ENCODE assay signal across 1 cellular context in the genomic region with DNA sequence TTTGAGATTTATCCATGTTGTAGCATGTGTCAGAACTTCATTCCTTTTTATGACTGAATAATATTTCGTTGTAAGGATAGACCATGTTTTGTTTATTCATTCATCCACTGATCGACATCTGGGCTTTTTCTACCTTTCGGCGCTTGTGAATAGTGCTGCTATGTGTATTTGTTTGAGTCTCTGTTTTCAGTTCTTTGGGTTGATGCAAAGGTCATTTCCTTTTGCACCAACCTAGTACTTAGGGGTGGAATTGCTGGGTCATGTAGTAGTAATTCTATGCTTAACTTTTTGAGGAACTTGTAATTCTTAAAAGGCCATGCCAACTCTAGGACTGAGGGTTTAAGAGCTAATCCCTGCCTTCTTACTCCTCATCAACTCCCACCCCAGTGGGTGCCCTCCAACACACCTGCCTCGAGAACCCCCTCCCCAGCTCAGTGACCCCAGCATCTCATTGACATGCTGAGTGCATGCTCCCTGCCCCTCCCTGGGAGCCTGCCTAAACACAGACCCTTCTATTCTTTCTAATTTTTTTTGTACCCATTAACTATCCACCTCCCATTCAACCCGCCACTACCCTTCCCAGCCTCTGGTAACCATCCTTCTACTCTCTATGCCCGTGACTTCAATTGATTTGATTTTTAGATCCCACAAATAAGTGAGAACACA.
TF ChIP-seq lines count a peak whose summit lies in the region.

No MANE protein-coding gene starts in this region.

TF ChIP-seq in HepG2, 621 proteins besides CTCF, POLR2A, EP300 and RAD21 (continued from another document and continues in another):
- TF ChIP-seq, protein P1, sequence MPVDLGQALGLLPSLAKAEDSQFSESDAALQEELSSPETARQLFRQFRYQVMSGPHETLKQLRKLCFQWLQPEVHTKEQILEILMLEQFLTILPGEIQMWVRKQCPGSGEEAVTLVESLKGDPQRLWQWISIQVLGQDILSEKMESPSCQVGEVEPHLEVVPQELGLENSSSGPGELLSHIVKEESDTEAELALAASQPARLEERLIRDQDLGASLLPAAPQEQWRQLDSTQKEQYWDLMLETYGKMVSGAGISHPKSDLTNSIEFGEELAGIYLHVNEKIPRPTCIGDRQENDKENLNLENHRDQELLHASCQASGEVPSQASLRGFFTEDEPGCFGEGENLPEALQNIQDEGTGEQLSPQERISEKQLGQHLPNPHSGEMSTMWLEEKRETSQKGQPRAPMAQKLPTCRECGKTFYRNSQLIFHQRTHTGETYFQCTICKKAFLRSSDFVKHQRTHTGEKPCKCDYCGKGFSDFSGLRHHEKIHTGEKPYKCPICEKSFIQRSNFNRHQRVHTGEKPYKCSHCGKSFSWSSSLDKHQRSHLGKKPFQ (CRISPR knock-in tag; IDR thresholded peaks at IDR 0.05; ENCODE audit: insufficient replicate concordance): no peak
- peak; percentile 61; the same call in 1 of the 2 replicates for TF ChIP-seq HDAC2 (CRISPR knock-in tag; IDR thresholded peaks at IDR 0.05)
- TF ChIP-seq, protein P2, sequence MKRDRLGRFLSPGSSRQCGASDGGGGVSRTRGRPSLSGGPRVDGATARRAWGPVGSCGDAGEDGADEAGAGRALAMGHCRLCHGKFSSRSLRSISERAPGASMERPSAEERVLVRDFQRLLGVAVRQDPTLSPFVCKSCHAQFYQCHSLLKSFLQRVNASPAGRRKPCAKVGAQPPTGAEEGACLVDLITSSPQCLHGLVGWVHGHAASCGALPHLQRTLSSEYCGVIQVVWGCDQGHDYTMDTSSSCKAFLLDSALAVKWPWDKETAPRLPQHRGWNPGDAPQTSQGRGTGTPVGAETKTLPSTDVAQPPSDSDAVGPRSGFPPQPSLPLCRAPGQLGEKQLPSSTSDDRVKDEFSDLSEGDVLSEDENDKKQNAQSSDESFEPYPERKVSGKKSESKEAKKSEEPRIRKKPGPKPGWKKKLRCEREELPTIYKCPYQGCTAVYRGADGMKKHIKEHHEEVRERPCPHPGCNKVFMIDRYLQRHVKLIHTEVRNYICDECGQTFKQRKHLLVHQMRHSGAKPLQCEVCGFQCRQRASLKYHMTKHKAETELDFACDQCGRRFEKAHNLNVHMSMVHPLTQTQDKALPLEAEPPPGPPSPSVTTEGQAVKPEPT (CRISPR knock-in tag; IDR thresholded peaks at IDR 0.05; ENCODE audit: low read depth): no peak
- no peak for TF ChIP-seq LCORL (IDR thresholded peaks at IDR 0.05)
- no peak for TF ChIP-seq LCORL (CRISPR knock-in tag; IDR thresholded peaks at IDR 0.05)
- no peak for TF ChIP-seq ZNF160 (CRISPR knock-in tag; IDR thresholded peaks at IDR 0.05)
- TF ChIP-seq ZNF224 (CRISPR knock-in tag; IDR thresholded peaks at IDR 0.05): no peak
- peak; percentile 21; the same call in 1 of the 2 replicates for TF ChIP-seq FOXJ3 (CRISPR knock-in tag; IDR thresholded peaks at IDR 0.05; ENCODE audit: borderline replicate concordance)
- no peak for TF ChIP-seq MTA3 (CRISPR knock-in tag; IDR thresholded peaks at IDR 0.05)
- no peak for TF ChIP-seq NCOR1 (IDR thresholded peaks at IDR 0.05; ENCODE audit: borderline replicate concordance, low read length)
- no peak for TF ChIP-seq ZNF564 (CRISPR knock-in tag; IDR thresholded peaks at IDR 0.05)
- TF ChIP-seq JARID2 (CRISPR knock-in tag; IDR thresholded peaks at IDR 0.05; ENCODE audit: insufficient replicate concordance): no peak
- TF ChIP-seq ZNF484 (CRISPR knock-in tag; IDR thresholded peaks at IDR 0.05; ENCODE audit: borderline replicate concordance, low read depth): no peak
- no peak for TF ChIP-seq ZFY (CRISPR knock-in tag; IDR thresholded peaks at IDR 0.05)
- TF ChIP-seq ZSCAN22 (CRISPR knock-in tag; IDR thresholded peaks at IDR 0.05): no peak
- TF ChIP-seq CBX2 (IDR thresholded peaks at IDR 0.05; ENCODE audit: low read depth, low read length): no peak
- no peak for TF ChIP-seq CBX2 (CRISPR knock-in tag; IDR thresholded peaks at IDR 0.05; ENCODE audit: low read depth)
- no peak for TF ChIP-seq MAFG (CRISPR knock-in tag; IDR thresholded peaks at IDR 0.05)
- no peak for TF ChIP-seq NRL (CRISPR knock-in tag; IDR thresholded peaks at IDR 0.05; ENCODE audit: borderline replicate concordance)
- TF ChIP-seq ZNF543 (CRISPR knock-in tag; IDR thresholded peaks at IDR 0.05): no peak
- TF ChIP-seq, protein P3, sequence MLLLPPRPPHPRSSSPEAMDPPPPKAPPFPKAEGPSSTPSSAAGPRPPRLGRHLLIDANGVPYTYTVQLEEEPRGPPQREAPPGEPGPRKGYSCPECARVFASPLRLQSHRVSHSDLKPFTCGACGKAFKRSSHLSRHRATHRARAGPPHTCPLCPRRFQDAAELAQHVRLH (CRISPR knock-in tag; IDR thresholded peaks at IDR 0.05; ENCODE audit: borderline replicate concordance, low read depth): no peak
- no peak for TF ChIP-seq ZNF138 (CRISPR knock-in tag; IDR thresholded peaks at IDR 0.05; ENCODE audit: low read depth)
- no peak for TF ChIP-seq ZBTB20 (CRISPR knock-in tag; IDR thresholded peaks at IDR 0.05; ENCODE audit: borderline replicate concordance, low read depth)
- 0 out of 4 replicates have a peak, but pooled peaks of 1 of the 2 experiments have one; percentile 1 for TF ChIP-seq MAFK (conservative IDR thresholded peaks at IDR 0.05 in 1 of 2, IDR thresholded peaks at IDR 0.05 in 1 of 2; ENCODE audit: low read length in 2 of 2)
- TF ChIP-seq ELF3 (CRISPR knock-in tag; IDR thresholded peaks at IDR 0.05): peak; percentile 72
- TF ChIP-seq ZSCAN9 (CRISPR knock-in tag; IDR thresholded peaks at IDR 0.05; ENCODE audit: borderline replicate concordance): 0 out of 2 replicates have a peak, but pooled peaks have one; percentile 34
- TF ChIP-seq, protein P4, sequence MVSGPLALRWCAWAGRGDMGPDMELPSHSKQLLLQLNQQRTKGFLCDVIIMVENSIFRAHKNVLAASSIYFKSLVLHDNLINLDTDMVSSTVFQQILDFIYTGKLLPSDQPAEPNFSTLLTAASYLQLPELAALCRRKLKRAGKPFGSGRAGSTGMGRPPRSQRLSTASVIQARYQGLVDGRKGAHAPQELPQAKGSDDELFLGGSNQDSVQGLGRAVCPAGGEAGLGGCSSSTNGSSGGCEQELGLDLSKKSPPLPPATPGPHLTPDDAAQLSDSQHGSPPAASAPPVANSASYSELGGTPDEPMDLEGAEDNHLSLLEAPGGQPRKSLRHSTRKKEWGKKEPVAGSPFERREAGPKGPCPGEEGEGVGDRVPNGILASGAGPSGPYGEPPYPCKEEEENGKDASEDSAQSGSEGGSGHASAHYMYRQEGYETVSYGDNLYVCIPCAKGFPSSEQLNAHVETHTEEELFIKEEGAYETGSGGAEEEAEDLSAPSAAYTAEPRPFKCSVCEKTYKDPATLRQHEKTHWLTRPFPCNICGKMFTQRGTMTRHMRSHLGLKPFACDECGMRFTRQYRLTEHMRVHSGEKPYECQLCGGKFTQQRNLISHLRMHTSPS (CRISPR knock-in tag; IDR thresholded peaks at IDR 0.05; ENCODE audit: low read depth): no peak
- TF ChIP-seq CCAR2 (optimal IDR thresholded peaks at IDR 0.05; ENCODE audit: low read depth, low read length): no peak
- peak; percentile 76; the same call in 1 of the 2 replicates for TF ChIP-seq RXRB (CRISPR knock-in tag; IDR thresholded peaks at IDR 0.05; ENCODE audit: borderline replicate concordance)
- peak; percentile 50; the same call in 1 of the 2 replicates for TF ChIP-seq SMAD3 (CRISPR knock-in tag; IDR thresholded peaks at IDR 0.05)
- no peak for TF ChIP-seq SP1 (IDR thresholded peaks at IDR 0.05)
- no peak for TF ChIP-seq SP1 (CRISPR knock-in tag; IDR thresholded peaks at IDR 0.05)
- 0 out of 2 replicates have a peak, but pooled peaks have one; percentile 75 for TF ChIP-seq ZNF12 (CRISPR knock-in tag; IDR thresholded peaks at IDR 0.05)
- TF ChIP-seq, protein P5, sequence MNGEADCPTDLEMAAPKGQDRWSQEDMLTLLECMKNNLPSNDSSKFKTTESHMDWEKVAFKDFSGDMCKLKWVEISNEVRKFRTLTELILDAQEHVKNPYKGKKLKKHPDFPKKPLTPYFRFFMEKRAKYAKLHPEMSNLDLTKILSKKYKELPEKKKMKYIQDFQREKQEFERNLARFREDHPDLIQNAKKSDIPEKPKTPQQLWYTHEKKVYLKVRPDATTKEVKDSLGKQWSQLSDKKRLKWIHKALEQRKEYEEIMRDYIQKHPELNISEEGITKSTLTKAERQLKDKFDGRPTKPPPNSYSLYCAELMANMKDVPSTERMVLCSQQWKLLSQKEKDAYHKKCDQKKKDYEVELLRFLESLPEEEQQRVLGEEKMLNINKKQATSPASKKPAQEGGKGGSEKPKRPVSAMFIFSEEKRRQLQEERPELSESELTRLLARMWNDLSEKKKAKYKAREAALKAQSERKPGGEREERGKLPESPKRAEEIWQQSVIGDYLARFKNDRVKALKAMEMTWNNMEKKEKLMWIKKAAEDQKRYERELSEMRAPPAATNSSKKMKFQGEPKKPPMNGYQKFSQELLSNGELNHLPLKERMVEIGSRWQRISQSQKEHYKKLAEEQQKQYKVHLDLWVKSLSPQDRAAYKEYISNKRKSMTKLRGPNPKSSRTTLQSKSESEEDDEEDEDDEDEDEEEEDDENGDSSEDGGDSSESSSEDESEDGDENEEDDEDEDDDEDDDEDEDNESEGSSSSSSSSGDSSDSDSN (CRISPR knock-in tag; IDR thresholded peaks at IDR 0.05): no peak
- no peak for TF ChIP-seq NFATC3 (CRISPR knock-in tag; IDR thresholded peaks at IDR 0.05)
- no peak for TF ChIP-seq SRY (CRISPR knock-in tag; IDR thresholded peaks at IDR 0.05)
- TF ChIP-seq, protein P6, sequence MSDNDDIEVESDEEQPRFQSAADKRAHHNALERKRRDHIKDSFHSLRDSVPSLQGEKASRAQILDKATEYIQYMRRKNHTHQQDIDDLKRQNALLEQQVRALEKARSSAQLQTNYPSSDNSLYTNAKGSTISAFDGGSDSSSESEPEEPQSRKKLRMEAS (IDR thresholded peaks at IDR 0.05): 0 out of 2 replicates have a peak, but pooled peaks have one; percentile 27
- peak; percentile 68; the same call in 1 of the 2 replicates for TF ChIP-seq TARDBP (CRISPR knock-in tag; IDR thresholded peaks at IDR 0.05)
- TF ChIP-seq REL (CRISPR knock-in tag; conservative IDR thresholded peaks at IDR 0.05): no peak
- no peak for TF ChIP-seq NFKBIZ (CRISPR knock-in tag; IDR thresholded peaks at IDR 0.05)
- TF ChIP-seq, protein P7, sequence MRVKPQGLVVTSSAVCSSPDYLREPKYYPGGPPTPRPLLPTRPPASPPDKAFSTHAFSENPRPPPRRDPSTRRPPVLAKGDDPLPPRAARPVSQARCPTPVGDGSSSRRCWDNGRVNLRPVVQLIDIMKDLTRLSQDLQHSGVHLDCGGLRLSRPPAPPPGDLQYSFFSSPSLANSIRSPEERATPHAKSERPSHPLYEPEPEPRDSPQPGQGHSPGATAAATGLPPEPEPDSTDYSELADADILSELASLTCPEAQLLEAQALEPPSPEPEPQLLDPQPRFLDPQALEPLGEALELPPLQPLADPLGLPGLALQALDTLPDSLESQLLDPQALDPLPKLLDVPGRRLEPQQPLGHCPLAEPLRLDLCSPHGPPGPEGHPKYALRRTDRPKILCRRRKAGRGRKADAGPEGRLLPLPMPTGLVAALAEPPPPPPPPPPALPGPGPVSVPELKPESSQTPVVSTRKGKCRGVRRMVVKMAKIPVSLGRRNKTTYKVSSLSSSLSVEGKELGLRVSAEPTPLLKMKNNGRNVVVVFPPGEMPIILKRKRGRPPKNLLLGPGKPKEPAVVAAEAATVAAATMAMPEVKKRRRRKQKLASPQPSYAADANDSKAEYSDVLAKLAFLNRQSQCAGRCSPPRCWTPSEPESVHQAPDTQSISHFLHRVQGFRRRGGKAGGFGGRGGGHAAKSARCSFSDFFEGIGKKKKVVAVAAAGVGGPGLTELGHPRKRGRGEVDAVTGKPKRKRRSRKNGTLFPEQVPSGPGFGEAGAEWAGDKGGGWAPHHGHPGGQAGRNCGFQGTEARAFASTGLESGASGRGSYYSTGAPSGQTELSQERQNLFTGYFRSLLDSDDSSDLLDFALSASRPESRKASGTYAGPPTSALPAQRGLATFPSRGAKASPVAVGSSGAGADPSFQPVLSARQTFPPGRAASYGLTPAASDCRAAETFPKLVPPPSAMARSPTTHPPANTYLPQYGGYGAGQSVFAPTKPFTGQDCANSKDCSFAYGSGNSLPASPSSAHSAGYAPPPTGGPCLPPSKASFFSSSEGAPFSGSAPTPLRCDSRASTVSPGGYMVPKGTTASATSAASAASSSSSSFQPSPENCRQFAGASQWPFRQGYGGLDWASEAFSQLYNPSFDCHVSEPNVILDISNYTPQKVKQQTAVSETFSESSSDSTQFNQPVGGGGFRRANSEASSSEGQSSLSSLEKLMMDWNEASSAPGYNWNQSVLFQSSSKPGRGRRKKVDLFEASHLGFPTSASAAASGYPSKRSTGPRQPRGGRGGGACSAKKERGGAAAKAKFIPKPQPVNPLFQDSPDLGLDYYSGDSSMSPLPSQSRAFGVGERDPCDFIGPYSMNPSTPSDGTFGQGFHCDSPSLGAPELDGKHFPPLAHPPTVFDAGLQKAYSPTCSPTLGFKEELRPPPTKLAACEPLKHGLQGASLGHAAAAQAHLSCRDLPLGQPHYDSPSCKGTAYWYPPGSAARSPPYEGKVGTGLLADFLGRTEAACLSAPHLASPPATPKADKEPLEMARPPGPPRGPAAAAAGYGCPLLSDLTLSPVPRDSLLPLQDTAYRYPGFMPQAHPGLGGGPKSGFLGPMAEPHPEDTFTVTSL (CRISPR knock-in tag; IDR thresholded peaks at IDR 0.05; ENCODE audit: borderline replicate concordance): peak; percentile 35; the same call in 1 of the 2 replicates
- no peak for TF ChIP-seq MATR3 (CRISPR knock-in tag; IDR thresholded peaks at IDR 0.05)
- TF ChIP-seq RCOR2 (CRISPR knock-in tag; IDR thresholded peaks at IDR 0.05): peak; percentile 78
- peak; percentile 38 for TF ChIP-seq ASH2L (IDR thresholded peaks at IDR 0.05; ENCODE audit: insufficient read length, low read depth, low read length)
- TF ChIP-seq ISX (CRISPR knock-in tag; conservative IDR thresholded peaks at IDR 0.05): no peak
- peak; percentile 72 for TF ChIP-seq BCL6 (CRISPR knock-in tag; IDR thresholded peaks at IDR 0.05)
- 0 out of 2 replicates have a peak, but pooled peaks have one; percentile 19 for TF ChIP-seq GATAD1 (CRISPR knock-in tag; IDR thresholded peaks at IDR 0.05)
- 0 out of 2 replicates have a peak, but pooled peaks have one; percentile 14 for TF ChIP-seq NR2C2 (CRISPR knock-in tag; IDR thresholded peaks at IDR 0.05; ENCODE audit: borderline replicate concordance)
- 0 out of 2 replicates have a peak, but pooled peaks have one; percentile 23 for TF ChIP-seq ISL2 (CRISPR knock-in tag; IDR thresholded peaks at IDR 0.05)
- no peak for TF ChIP-seq ZNF468 (CRISPR knock-in tag; IDR thresholded peaks at IDR 0.05)
- no peak for TF ChIP-seq HMG20B (CRISPR knock-in tag; conservative IDR thresholded peaks at IDR 0.05)
- no peak for TF ChIP-seq ZNF460 (CRISPR knock-in tag; IDR thresholded peaks at IDR 0.05; ENCODE audit: borderline replicate concordance)
- no peak for TF ChIP-seq ZNF816 (CRISPR knock-in tag; IDR thresholded peaks at IDR 0.05; ENCODE audit: borderline replicate concordance)
- TF ChIP-seq ZNF841 (CRISPR knock-in tag; IDR thresholded peaks at IDR 0.05; ENCODE audit: borderline replicate concordance): no peak
- no peak for TF ChIP-seq RBM39 (IDR thresholded peaks at IDR 0.05; ENCODE audit: low read depth, low read length, poor library complexity, severe bottlenecking)
- no peak for TF ChIP-seq MAZ (IDR thresholded peaks at IDR 0.05; ENCODE audit: borderline replicate concordance, low read depth, low read length)
- TF ChIP-seq MAZ (CRISPR knock-in tag; IDR thresholded peaks at IDR 0.05; ENCODE audit: low read depth): no peak
- TF ChIP-seq CREM (IDR thresholded peaks at IDR 0.05): peak; percentile 71
- TF ChIP-seq CREM (CRISPR knock-in tag; IDR thresholded peaks at IDR 0.05): no peak
- TF ChIP-seq ATF7-NPFF (CRISPR knock-in tag; IDR thresholded peaks at IDR 0.05; ENCODE audit: low read depth): no peak
- TF ChIP-seq SOX6 (IDR thresholded peaks at IDR 0.05): no peak
- peak; percentile 63 for TF ChIP-seq SOX6 (CRISPR knock-in tag; IDR thresholded peaks at IDR 0.05)
- no peak for TF ChIP-seq NKX3-1 (CRISPR knock-in tag; IDR thresholded peaks at IDR 0.05)
